Comparison of ENCODE assay signal across 26 cellular contexts in the genomic region with DNA sequence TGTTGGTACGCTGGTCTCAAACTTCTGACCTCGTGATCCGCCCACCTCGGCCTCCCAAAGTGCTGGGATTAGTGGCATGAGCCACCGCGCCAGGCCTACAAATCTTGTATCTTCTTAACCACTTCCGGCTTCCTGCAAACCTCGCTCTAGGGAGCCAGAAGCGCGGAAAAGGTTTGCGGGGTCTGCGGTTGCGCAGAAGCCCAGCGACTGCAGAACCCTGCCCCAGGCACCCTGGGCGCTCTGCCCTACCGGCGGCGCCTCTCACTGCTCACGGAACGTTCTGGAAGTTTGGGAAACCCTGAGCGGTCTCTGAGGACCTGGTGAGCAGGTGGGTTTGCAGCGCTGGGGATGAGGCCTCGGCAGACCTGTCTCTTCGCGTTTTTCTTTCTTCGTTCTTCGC. TPM values are rescaled to one million over a fixed set of nuclear protein-coding genes. Genes with fewer than 3 reads are reported as not detected.
DNase-seq lines count a peak whose midpoint lies in the region; ATAC-seq, FAIRE-seq and TF ChIP-seq lines count a peak whose summit lies in the region.
"Had no signal": no experiment of that assay in that cellular context is flagged by ENCODE, and none has a peak within 500 bp of the region (broad histone marks: within the 10 kb centered on the region; RNA-seq: fewer than 3 reads in every experiment).

A gene with protein sequence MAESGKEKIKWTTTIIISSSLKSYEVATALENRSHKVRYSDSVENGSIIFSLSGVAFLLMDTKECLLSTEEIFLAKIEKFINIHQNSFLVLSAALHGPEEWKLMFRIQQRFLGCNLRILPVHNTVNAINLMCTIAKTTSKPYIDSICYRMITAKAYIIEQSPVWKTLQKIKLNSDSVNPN (plus strand): TSS at position 195 of the 400 bp plus-strand sequence. CDS start 13,506 bp downstream, outside the sequence.

- H2BK20ac ChIP-seq in H9 (ENCODE audit: low read depth, low read length, poor library complexity, severe bottlenecking), result no peak within 1 kb of the TSS
- no peak within 1 kb of the TSS for H2BK20ac ChIP-seq in H1 (ENCODE audit: low read length)

- H3K9ac ChIP-seq in H9 (ENCODE audit: extremely low read depth, insufficient read length, low read length) (no peak within 1 kb of the TSS), H1 (replicated peaks in 1 of 4; ENCODE audit: extremely low read depth in 1 of 4, low read depth in 3 of 4, low read length in 3 of 4) (no peak within 1 kb of the TSS), neuronal stem cell (ENCODE audit: low read depth, low read length, poor library complexity) (no peak within 1 kb of the TSS)
- H3K9ac ChIP-seq: BLaER1 treated with 17β-estradiol and CSF1 and Interleukin-3, amounts not matched to agents 10 nM and 100 nM; GM23248 had no signal

- H3F3A ChIP-seq in GM23338 (replicated peaks; ENCODE audit: low read depth), result no peaks in the 10 kb centered on the region

- no peak within 1 kb of the TSS for H2AK5ac ChIP-seq in H9 (ENCODE audit: insufficient read length, low read length)
- H2AK5ac ChIP-seq in H1 (ENCODE audit: low read depth, low read length), result no peak within 1 kb of the TSS
- no peak within 1 kb of the TSS for H2AK5ac ChIP-seq in neuronal stem cell (ENCODE audit: low read depth, low read length)

- WGBS in H9 (ENCODE audit: extremely low coverage, insufficient read length, low lambda C conversion rate), result no CpG with 5 or more reads among the region's 27 CpGs
- WGBS in H1 (ENCODE audit: extremely low coverage in 1 of 2, insufficient coverage in 1 of 2, insufficient read length in 1 of 2, insufficient replicate concordance in 2 of 2, low coverage in 1 of 2, low lambda C conversion rate in 2 of 2, missing lambda C conversion rate in 1 of 2), 2 experiments, result 93% methylated on average over 22 of the region's 27 CpGs; no CpG with 5 or more reads in 1 of the 2 experiments
- no CpG with 5 or more reads among the region's 27 CpGs for WGBS in neuronal stem cell (ENCODE audit: extremely low coverage in 2 of 2, insufficient read length in 2 of 2, insufficient replicate concordance in 1 of 2), 2 donors

- no peak within 1 kb of the TSS for H3T11ph ChIP-seq in H9 (ENCODE audit: low read length)

- TF ChIP-seq EP300 in H1 (IDR thresholded peaks at IDR 0.05; ENCODE audit: borderline replicate concordance in 1 of 2, low read depth in 2 of 2, low read length in 2 of 2), result no peak

- H3K4me1 ChIP-seq in GM23338 (ENCODE audit: insufficient read depth), result peaks cover 3% of the 10 kb centered on the region; the same call in 1 of the 2 replicates
- no peaks in the 10 kb centered on the region for H3K4me1 ChIP-seq in H9 (ENCODE audit: insufficient read depth, low read length)
- H3K4me1 ChIP-seq in H1 (replicated peaks in 1 of 4; ENCODE audit: control insufficient read depth in 3 of 4, insufficient read depth in 4 of 4, low read length in 3 of 4), result no peaks in the 10 kb centered on the region
- no peaks in the 10 kb centered on the region for H3K4me1 ChIP-seq in neuronal stem cell (ENCODE audit: control insufficient read depth in 2 of 2, insufficient read depth in 1 of 2, low read depth in 1 of 2, low read length in 2 of 2)
- H3K4me1 ChIP-seq: A549; BE2C; BLaER1 treated with 17β-estradiol and CSF1 and Interleukin-3, amounts not matched to agents 10 nM and 100 nM had no signal

- H3K56ac ChIP-seq in H9 (ENCODE audit: insufficient read length, low read depth, low read length) (no peak within 1 kb of the TSS), H1 (replicated peaks; ENCODE audit: insufficient read length, low read depth, low read length) (no peak within 1 kb of the TSS)

- H2BK120ac ChIP-seq in H9 (ENCODE audit: low read depth, low read length, poor library complexity, severe bottlenecking) (no peak within 1 kb of the TSS), H1 (replicated peaks; ENCODE audit: low read depth, low read length) (no peak within 1 kb of the TSS), neuronal stem cell (ENCODE audit: low read depth, low read length) (no peak within 1 kb of the TSS)

- H3K23me2 ChIP-seq in H9 (ENCODE audit: insufficient read length, low read depth, low read length, poor library complexity, severe bottlenecking) (no peaks in the 10 kb centered on the region), H1 (ENCODE audit: low read depth, low read length) (no peaks in the 10 kb centered on the region; the same call in 1 of the 2 replicates)

- no peak within 1 kb of the TSS for H3K4me3 ChIP-seq in GM23338
- H3K4me3 ChIP-seq in H1 (ENCODE audit: extremely low read depth in 1 of 4, insufficient read depth in 2 of 4, low read depth in 3 of 4, low read length in 4 of 4), result no peak within 1 kb of the TSS
- H3K4me3 ChIP-seq in neuronal stem cell (ENCODE audit: low read length in 2 of 2), result no peak within 1 kb of the TSS
- H3K4me3 ChIP-seq: A549; BLaER1 treated with 17β-estradiol and CSF1 and Interleukin-3, amounts not matched to agents 10 nM and 100 nM; GM23248 had no signal

- no peaks in the 10 kb centered on the region for H3K9me3 ChIP-seq in H9 (ENCODE audit: control insufficient read depth, low read depth, low read length)
- H3K9me3 ChIP-seq in H1 (ENCODE audit: insufficient read depth in 2 of 2, low read depth in 1 of 2, low read length in 1 of 2), result no peaks in the 10 kb centered on the region
- H3K9me3 ChIP-seq in neuronal stem cell (replicated peaks in 1 of 2; ENCODE audit: control insufficient read depth in 2 of 2, insufficient read depth in 1 of 2, low read depth in 1 of 2, low read length in 2 of 2), result peaks cover 0 to 2% of the 10 kb centered on the region in 2 donors
- H3K9me3 ChIP-seq: A549; BE2C; BLaER1 treated with 17β-estradiol and CSF1 and Interleukin-3, amounts not matched to agents 10 nM and 100 nM had no signal

- no peak within 1 kb of the TSS for H3K23ac ChIP-seq in H9 (ENCODE audit: insufficient read length, low read depth, low read length)
- no peak within 1 kb of the TSS for H3K23ac ChIP-seq in H1 (ENCODE audit: insufficient read length)
- no peak within 1 kb of the TSS for H3K23ac ChIP-seq in neuronal stem cell (ENCODE audit: low read depth, low read length, poor library complexity)

- H3K79me1 ChIP-seq in H9 (ENCODE audit: insufficient read depth, low read depth, low read length, poor library complexity, severe bottlenecking), result no peaks in the 10 kb centered on the region
- H3K79me1 ChIP-seq in H1 (ENCODE audit: low read depth, low read length), result no peaks in the 10 kb centered on the region
- H3K79me1 ChIP-seq in neuronal stem cell (ENCODE audit: low read depth, low read length), result no peaks in the 10 kb centered on the region

- no peak within 1 kb of the TSS for H3K27ac ChIP-seq in GM23338 (ENCODE audit: low read depth)
- H3K27ac ChIP-seq in H9 (ENCODE audit: insufficient read length, low read depth, low read length), result no peak within 1 kb of the TSS
- H3K27ac ChIP-seq in H1 (ENCODE audit: low read depth, low read length), result no peak within 1 kb of the TSS
- H3K27ac ChIP-seq in neuronal stem cell (replicated peaks; ENCODE audit: low read length), result no peak within 1 kb of the TSS
- H3K27ac ChIP-seq: A549; BLaER1 treated with 17β-estradiol and CSF1 and Interleukin-3, amounts not matched to agents 10 nM and 100 nM; GM23248 had no signal

- TF ChIP-seq CTCF in GM23338 (conservative IDR thresholded peaks at IDR 0.05; ENCODE audit: low read depth in 2 of 2) (no peak), H9 (conservative IDR thresholded peaks at IDR 0.05) (no peak), H1 (IDR thresholded peaks at IDR 0.05; ENCODE audit: control extremely low read depth in 1 of 3, insufficient read depth in 1 of 3, low read depth in 1 of 3, low read length in 3 of 3) (no peak)

- no peak for FAIRE-seq in H1 (lab: Jason Lieb, UNC)
- FAIRE-seq: A549, GM12891, H54 had no signal

- no peak within 1 kb of the TSS for H3K4me2 ChIP-seq in GM23338
- H3K4me2 ChIP-seq in H9 (ENCODE audit: insufficient read depth, insufficient read length, low read length), result no peak within 1 kb of the TSS
- H3K4me2 ChIP-seq in H1 (ENCODE audit: insufficient read depth in 1 of 2, low read depth in 2 of 2, low read length in 2 of 2), result no peak within 1 kb of the TSS
- no peak within 1 kb of the TSS for H3K4me2 ChIP-seq in neuronal stem cell (ENCODE audit: insufficient read depth, low read length, poor library complexity, severe bottlenecking)
- H3K4me2 ChIP-seq: A549; BLaER1 treated with 17β-estradiol and CSF1 and Interleukin-3, amounts not matched to agents 10 nM and 100 nM had no signal

- no peak for TF ChIP-seq POLR2A in H1 (IDR thresholded peaks at IDR 0.05; ENCODE audit: control extremely low read depth in 1 of 2, low read depth in 2 of 2, low read length in 2 of 2)

- H3K27me3 ChIP-seq in GM23338 (ENCODE audit: insufficient read depth) (no peaks in the 10 kb centered on the region), H9 (ENCODE audit: insufficient read depth, low read length) (no peaks in the 10 kb centered on the region), H1 (replicated peaks in 1 of 4; ENCODE audit: control insufficient read depth in 3 of 4, extremely low read depth in 1 of 4, insufficient read depth in 3 of 4, low read length in 3 of 4) (no peaks in the 10 kb centered on the region), neuronal stem cell (ENCODE audit: control insufficient read depth in 3 of 3, insufficient read depth in 3 of 3, low read depth in 1 of 3, low read length in 3 of 3) (no peaks in the 10 kb centered on the region)
- H3K27me3 ChIP-seq: BE2C; BLaER1 treated with 17β-estradiol and CSF1 and Interleukin-3, amounts not matched to agents 10 nM and 100 nM had no signal

- peak; percentile 31; the same call in 1 of the 3 replicates for ATAC-seq in GM23338
- no peak for ATAC-seq in HG03175 (IDR thresholded peaks at IDR 0.05; ENCODE audit: unreplicated experiment)
- ATAC-seq: A549, HCT116 had no signal

- POLR2A ChIA-PET in H1 (lab: Charles Lee; ENCODE audit: partially characterized antibody), result no interaction called here
- POLR2A ChIA-PET in activated CD4-positive, alpha-beta memory T cell treated with anti-CD3 and anti-CD28 coated beads for 36 hours (lab: Charles Lee), result no interaction called here

- H3K27ac Mint-ChIP-seq in GM23338 (no peak within 1 kb of the TSS), H9 (no peak within 1 kb of the TSS)
- no peak within 1 kb of the TSS for H3K27ac Mint-ChIP-seq in activated CD4-positive, alpha-beta memory T cell treated with anti-CD3 and anti-CD28 coated beads for 36 hours

- H3K4me1 Mint-ChIP-seq in GM23338, result no peaks in the 10 kb centered on the region
- H3K4me1 Mint-ChIP-seq in H9, result peaks cover 0 to 2% of the 10 kb centered on the region in 2 experiments; a peak in 2 of 4 replicates
- H3K4me1 Mint-ChIP-seq in activated CD4-positive, alpha-beta memory T cell treated with anti-CD3 and anti-CD28 coated beads for 36 hours (ENCODE audit: low read depth), result no peaks in the 10 kb centered on the region
- H3K4me1 Mint-ChIP-seq: CD4-positive, alpha-beta memory T cell had no signal

- CTCF ChIA-PET in H1 (lab: Charles Lee; ENCODE audit: partially characterized antibody), result interaction anchor here (1.6 kb wide), 1 partner anchor 73 kb away, joined by 3 read pairs; no protein-coding TSS in a partner anchor
- CTCF ChIA-PET in activated CD4-positive, alpha-beta memory T cell treated with anti-CD3 and anti-CD28 coated beads for 36 hours (lab: Charles Lee), result no interaction called here

- H3K4me3 Mint-ChIP-seq in GM23338 (no peak within 1 kb of the TSS), H9 (no peak within 1 kb of the TSS)
- H3K4me3 Mint-ChIP-seq in activated CD4-positive, alpha-beta memory T cell treated with anti-CD3 and anti-CD28 coated beads for 36 hours, result no peak within 1 kb of the TSS
- H3K4me3 Mint-ChIP-seq: CD4-positive, alpha-beta memory T cell had no signal

- H3K36me3 ChIP-seq in GM23338 (ENCODE audit: insufficient read depth) (no peaks in the 10 kb centered on the region), H1 (ENCODE audit: control insufficient read depth in 2 of 4, insufficient read depth in 4 of 4, low read length in 3 of 4) (no peaks in the 10 kb centered on the region), neuronal stem cell (replicated peaks in 1 of 2; ENCODE audit: control insufficient read depth in 2 of 2, insufficient read depth in 2 of 2, low read length in 2 of 2) (no peaks in the 10 kb centered on the region)
- H3K36me3 ChIP-seq: BE2C; BLaER1 treated with 17β-estradiol and CSF1 and Interleukin-3, amounts not matched to agents 10 nM and 100 nM had no signal

- H3K36me3 Mint-ChIP-seq in GM23338 (ENCODE audit: low read depth) (no peaks in the 10 kb centered on the region), H9 (ENCODE audit: insufficient read depth in 1 of 3, low read depth in 3 of 3) (no peaks in the 10 kb centered on the region)
- H3K36me3 Mint-ChIP-seq in activated CD4-positive, alpha-beta memory T cell treated with anti-CD3 and anti-CD28 coated beads for 36 hours, result no peaks in the 10 kb centered on the region
- H3K36me3 Mint-ChIP-seq: CD4-positive, alpha-beta memory T cell had no signal

- no peak within 1 kb of the TSS for H2BK15ac ChIP-seq in H9 (ENCODE audit: low read depth, low read length)
- H2BK15ac ChIP-seq in H1 (ENCODE audit: low read length), result no peak within 1 kb of the TSS
- H2BK15ac ChIP-seq in neuronal stem cell (ENCODE audit: low read length), result no peak within 1 kb of the TSS

- H3K27me3 Mint-ChIP-seq in GM23338 (ENCODE audit: insufficient read depth, low read depth, poor library complexity) (peaks cover 2% of the 10 kb centered on the region), H9 (ENCODE audit: low read depth) (no peaks in the 10 kb centered on the region)
- H3K27me3 Mint-ChIP-seq in activated CD4-positive, alpha-beta memory T cell treated with anti-CD3 and anti-CD28 coated beads for 36 hours, result no peaks in the 10 kb centered on the region

- intact Hi-C loops in activated CD4-positive, alpha-beta memory T cell treated with anti-CD3 and anti-CD28 coated beads for 36 hours (cut with micrococcal nuclease), result no loop called here

- DNase-seq in GM23338 (ENCODE audit: low spot score) (no peak), H9 (no peak), H1 (ENCODE audit: low read depth in 1 of 2, low spot score in 2 of 2) (no peak), neuronal stem cell (ENCODE audit: low spot score) (no peak), germinal center (ENCODE audit: low spot score) (no peak), NCI-H1105 (lab: John Stamatoyannopoulos, UW) (no peak)
- DNase-seq in activated CD4-positive, alpha-beta memory T cell treated with anti-CD3 and anti-CD28 coated beads for 36 hours, result no peak
- DNase-seq: 8988T; ACHN; AML-193; BE2C; Calu3; CD4-positive, alpha-beta memory T cell; COR-L47; DMS53; DMS79 treated with DMSO at 0.1 percent for 48 hours; GF-D8; GM23248 had no signal

- H3K14ac ChIP-seq in H9 (ENCODE audit: insufficient read depth, low read length) (no peak within 1 kb of the TSS), H1 (ENCODE audit: insufficient read length) (no peak within 1 kb of the TSS), neuronal stem cell (ENCODE audit: low read length) (no peak within 1 kb of the TSS)

- H3K18ac ChIP-seq in H9 (ENCODE audit: insufficient read length, low read depth, low read length), result no peak within 1 kb of the TSS
- no peak within 1 kb of the TSS for H3K18ac ChIP-seq in H1 (ENCODE audit: extremely low read depth, low read length)
- H3K18ac ChIP-seq in neuronal stem cell (ENCODE audit: low read length), result no peak within 1 kb of the TSS

- H3K9me2 ChIP-seq in GM23338 (ENCODE audit: insufficient read depth), result 0 out of 2 replicates have a peak, but pooled peaks cover 6% of the 10 kb centered on the region

- H4K20me1 ChIP-seq in GM23338 (replicated peaks; ENCODE audit: insufficient read depth) (no peaks in the 10 kb centered on the region), H9 (ENCODE audit: control insufficient read depth, insufficient read depth, insufficient read length) (no peaks in the 10 kb centered on the region), H1 (replicated peaks in 1 of 2; ENCODE audit: control insufficient read depth in 1 of 2, insufficient read depth in 2 of 2, low read length in 2 of 2) (no peaks in the 10 kb centered on the region)
- H4K20me1 ChIP-seq: BLaER1 treated with 17β-estradiol and CSF1 and Interleukin-3, amounts not matched to agents 10 nM and 100 nM had no signal

- H2AFZ ChIP-seq in GM23338, result peak within 1 kb of the TSS; percentile 98
- H2AFZ ChIP-seq in H9 (ENCODE audit: low read length), result peak within 1 kb of the TSS; percentile 40
- H2AFZ ChIP-seq in H1 (ENCODE audit: low read length), result peak within 1 kb of the TSS; percentile 82; the same call in 1 of the 2 replicates
- H2AFZ ChIP-seq in neuronal stem cell (ENCODE audit: low read length), result peak within 1 kb of the TSS; percentile 53
- H2AFZ ChIP-seq: GM23248 had no signal

- H3K9me3 Mint-ChIP-seq in GM23338 (no peaks in the 10 kb centered on the region), H9 (no peaks in the 10 kb centered on the region)
- H3K9me3 Mint-ChIP-seq in activated CD4-positive, alpha-beta memory T cell treated with anti-CD3 and anti-CD28 coated beads for 36 hours, result no peaks in the 10 kb centered on the region

- no peak for TF ChIP-seq RAD21 in H1 (IDR thresholded peaks at IDR 0.05 in 1 of 2, conservative IDR thresholded peaks at IDR 0.05 in 1 of 2; ENCODE audit: low read depth in 2 of 2, low read length in 2 of 2)

- no peak within 1 kb of the TSS for H2BK12ac ChIP-seq in H9 (ENCODE audit: insufficient read length, low read depth, low read length)
- no peak within 1 kb of the TSS for H2BK12ac ChIP-seq in H1 (ENCODE audit: low read depth, low read length)
- H2BK12ac ChIP-seq in neuronal stem cell (ENCODE audit: low read length), result no peak within 1 kb of the TSS

- no peak within 1 kb of the TSS for H3K4ac ChIP-seq in H9 (ENCODE audit: low read depth, low read length)
- H3K4ac ChIP-seq in H1 (replicated peaks; ENCODE audit: insufficient read length, low read depth, low read length), result no peak within 1 kb of the TSS
- H3K4ac ChIP-seq in neuronal stem cell (ENCODE audit: low read length), result no peak within 1 kb of the TSS

- H3K79me2 ChIP-seq in GM23338 (replicated peaks; ENCODE audit: insufficient read depth) (no peaks in the 10 kb centered on the region), H9 (ENCODE audit: insufficient read depth, low read length) (no peaks in the 10 kb centered on the region), H1 (ENCODE audit: control insufficient read depth in 1 of 2, insufficient read depth in 2 of 2, low read length in 2 of 2) (no peaks in the 10 kb centered on the region)

- H4K8ac ChIP-seq in H9 (replicated peaks; ENCODE audit: insufficient read length, low read depth, low read length) (peak within 1 kb of the TSS; percentile 67), H1 (ENCODE audit: extremely low read depth, insufficient read depth, low read length) (no peak within 1 kb of the TSS), neuronal stem cell (ENCODE audit: low read depth, low read length) (no peak within 1 kb of the TSS)

- no peak within 1 kb of the TSS for H4K91ac ChIP-seq in H9 (ENCODE audit: insufficient read length, low read depth, low read length)
- no peak within 1 kb of the TSS for H4K91ac ChIP-seq in H1 (replicated peaks; ENCODE audit: insufficient read length, low read length)
- no peak within 1 kb of the TSS for H4K91ac ChIP-seq in neuronal stem cell (ENCODE audit: low read depth, low read length, poor library complexity)

- no peak within 1 kb of the TSS for H2BK5ac ChIP-seq in H9 (ENCODE audit: insufficient read length, low read length)
- H2BK5ac ChIP-seq in H1 (ENCODE audit: low read depth, low read length), result no peak within 1 kb of the TSS
- H2BK5ac ChIP-seq in neuronal stem cell (ENCODE audit: low read length), result peak within 1 kb of the TSS; percentile 21

- no peak within 1 kb of the TSS for H4K5ac ChIP-seq in H9 (ENCODE audit: insufficient read length, low read depth, low read length)
- H4K5ac ChIP-seq in H1 (ENCODE audit: insufficient read length, low read depth, low read length), result no peak within 1 kb of the TSS

RNA-seq across cellular contexts. Expression of the gene that starts here (rescaled TPM):
- total RNA-seq in GM23338 (2014; rRNA removed; shearing (Covaris generic)), result not detected in 2 replicates
- polyA plus RNA-seq in GM23338 (2016; fragmentation: Nextera tagmentation; extraction: Ambion mirVana) (not detected in 2 replicates), H1 (2011; rRNA removed) (not detected in 2 replicates)
- total RNA-seq in H9 (2021), result not detected in 2 replicates
- not detected in 2 replicates for total RNA-seq in H1 (2021; fragmentation: NEBNext Ultra II Directional; extraction: Animal tissue kit (Norgen Biotek cat#: 25700))
- polyA plus RNA-seq in H1 (2011; cell fraction: cytosol; rRNA removed), result not detected
- polyA plus RNA-seq in H1 (2011; cell fraction: nucleus; rRNA removed), result not detected
- polyA plus RNA-seq in H1 (2012, experiment 1 of 2), result not detected in 4 replicates
- not detected for polyA plus RNA-seq in H1 (2012, experiment 2 of 2)
- not detected for polyA plus RNA-seq in H1 (2013, experiment 1 of 2)
- not detected for polyA plus RNA-seq in H1 (2013, experiment 2 of 2)
- not detected in 2 replicates for polyA minus RNA-seq in H1 (2011; rRNA and poly(A)+ RNA removed)
- polyA minus RNA-seq in H1 (2011; cell fraction: cytosol; rRNA and poly(A)+ RNA removed), result not detected
- polyA minus RNA-seq in H1 (2011; cell fraction: nucleus; rRNA and poly(A)+ RNA removed), result not detected
- not detected for polyA plus RNA-seq in neuronal stem cell (2013, experiment 1 of 2)
- not detected for polyA plus RNA-seq in neuronal stem cell (2013, experiment 2 of 2)
- total RNA-seq in activated CD4-positive, alpha-beta memory T cell treated with anti-CD3 and anti-CD28 coated beads for 36 hours, result not detected
- total RNA-seq: Calu3; CD4-positive, alpha-beta memory T cell; Daoy; G401; GM23248 had no signal
- polyA plus RNA-seq: A549; CD4-positive, alpha-beta memory T cell; GM23248 had no signal

Comparison
In these comparisons a context has a peak if more than half of its experiments do, and no peak if none do; other contexts are left out.
1. Peak in ATAC-seq in GM23338; RNA of the gene not detected or under 1 TPM.
2. H2AFZ ChIP-seq: peak in every context shown above with its lines; median percentile 98 in GM23338; 82 in H1; 53 in neuronal stem cell; 40 in H9.